Comparison of ENCODE assay signal across 1 cellular context in genomic region chr5:140710899-140711552, GRCh38.
TF ChIP-seq lines count a peak whose summit lies in the region.

No MANE protein-coding gene starts in this region.

TF ChIP-seq in K562, 482 proteins besides CTCF, POLR2A, EP300 and RAD21 (continued from another document and continues in another):
- TF ChIP-seq ETS1 (conservative IDR thresholded peaks at IDR 0.05; ENCODE audit: control insufficient read depth, low read depth, low read length), result peak; percentile 95
- no peak for TF ChIP-seq EZH2 (IDR thresholded peaks at IDR 0.05; ENCODE audit: borderline replicate concordance, low read depth, low read length)
- peak; percentile 54; the same call in 1 of the 2 replicates for TF ChIP-seq NFATC3 (IDR thresholded peaks at IDR 0.05)
- peak; percentile 84; the same call in 1 of the 2 replicates for TF ChIP-seq ZNF197 (CRISPR knock-in tag; IDR thresholded peaks at IDR 0.05; ENCODE audit: low read depth)
- peak; percentile 44; the same call in 1 of the 2 replicates for TF ChIP-seq ZBTB33 (CRISPR knock-in tag; IDR thresholded peaks at IDR 0.05)
- TF ChIP-seq DPF2 (IDR thresholded peaks at IDR 0.05), result peak; percentile 89
- TF ChIP-seq E2F6 (IDR thresholded peaks at IDR 0.05; ENCODE audit: borderline replicate concordance in 1 of 2, extremely low read depth in 1 of 2, insufficient read depth in 1 of 2, insufficient read length in 1 of 2, low read depth in 1 of 2, low read length in 1 of 2, poor library complexity in 1 of 2, severe bottlenecking in 1 of 2), result peak in 1 of 2 experiments; percentile 9
- TF ChIP-seq PHF20 (IDR thresholded peaks at IDR 0.05; ENCODE audit: partially characterized antibody), result peak; percentile 48
- no peak for TF ChIP-seq CHAMP1 (IDR thresholded peaks at IDR 0.05)
- no peak for TF ChIP-seq PRMT5 (CRISPR knock-in tag; IDR thresholded peaks at IDR 0.05)
- peak; percentile 81 for TF ChIP-seq ESRRA (IDR thresholded peaks at IDR 0.05; ENCODE audit: borderline replicate concordance, low read depth)
- TF ChIP-seq NFE2L1 (tag; IDR thresholded peaks at IDR 0.05; ENCODE audit: borderline replicate concordance, low read depth), result peak; percentile 76
- 0 out of 2 replicates have a peak, but pooled peaks have one; percentile 17 for TF ChIP-seq E2F5 (CRISPR knock-in tag; IDR thresholded peaks at IDR 0.05)
- no peak for TF ChIP-seq ATF1 (CRISPR knock-in tag; IDR thresholded peaks at IDR 0.05)
- TF ChIP-seq ATF1 (tag; IDR thresholded peaks at IDR 0.05), result peak; percentile 98
- peak; percentile 39 for TF ChIP-seq GABPA (tag; conservative IDR thresholded peaks at IDR 0.05; ENCODE audit: low read depth)
- no peak for TF ChIP-seq ZNF165 (CRISPR knock-in tag; IDR thresholded peaks at IDR 0.05; ENCODE audit: borderline replicate concordance)
- TF ChIP-seq TAL1 (IDR thresholded peaks at IDR 0.05), result 0 out of 2 replicates have a peak, but pooled peaks have one; percentile 4
- peak; percentile 99 for TF ChIP-seq ZEB2 (IDR thresholded peaks at IDR 0.05)
- peak; percentile 82 for TF ChIP-seq TEAD4 (IDR thresholded peaks at IDR 0.05; ENCODE audit: low read length)
- no peak for TF ChIP-seq TEAD4 (CRISPR knock-in tag; IDR thresholded peaks at IDR 0.05; ENCODE audit: borderline replicate concordance)
- TF ChIP-seq POLR2G (IDR thresholded peaks at IDR 0.05; ENCODE audit: low read depth, low read length), result peak; percentile 53; the same call in 1 of the 2 replicates
- TF ChIP-seq POLR3A (IDR thresholded peaks at IDR 0.05; ENCODE audit: borderline replicate concordance, extremely low read depth, insufficient read depth, insufficient read length), result peak; percentile 99
- peak; percentile 91 for TF ChIP-seq JUN (IDR thresholded peaks at IDR 0.05; ENCODE audit: borderline replicate concordance, low read depth, low read length)
- TF ChIP-seq JUN (CRISPR knock-in tag; IDR thresholded peaks at IDR 0.05; ENCODE audit: borderline replicate concordance), result no peak
- TF ChIP-seq SMARCA4 (IDR thresholded peaks at IDR 0.05), result peak; percentile 80
- TF ChIP-seq ZNF407 (IDR thresholded peaks at IDR 0.05; ENCODE audit: low read depth), result peak; percentile 77
- peak; percentile 82 for TF ChIP-seq ARID1B (IDR thresholded peaks at IDR 0.05)
- peak in 1 of 2 experiments; percentile 54; a peak in 2 of 4 replicates for TF ChIP-seq ETV6 (IDR thresholded peaks at IDR 0.05; ENCODE audit: borderline replicate concordance in 1 of 2, low read depth in 2 of 2, low read length in 1 of 2)
- TF ChIP-seq ETV6 (CRISPR knock-in tag; IDR thresholded peaks at IDR 0.05; ENCODE audit: borderline replicate concordance), result no peak
- no peak for TF ChIP-seq MEF2D (tag; conservative IDR thresholded peaks at IDR 0.05; ENCODE audit: low read depth)
- no peak for TF ChIP-seq ZNF445 (CRISPR knock-in tag; IDR thresholded peaks at IDR 0.05; ENCODE audit: low read depth)
- TF ChIP-seq MYNN (IDR thresholded peaks at IDR 0.05), result 0 out of 2 replicates have a peak, but pooled peaks have one; percentile 52
- TF ChIP-seq MYNN (CRISPR knock-in tag; IDR thresholded peaks at IDR 0.05), result no peak
- TF ChIP-seq E2F1 (CRISPR knock-in tag; IDR thresholded peaks at IDR 0.05), result peak; percentile 80
- TF ChIP-seq BDP1 (IDR thresholded peaks at IDR 0.05; ENCODE audit: insufficient read depth, insufficient read length), result peak; percentile 78
- no peak for TF ChIP-seq NEUROD1 (IDR thresholded peaks at IDR 0.05; ENCODE audit: borderline replicate concordance, low read depth, low read length, partially characterized antibody)
- no peak for TF ChIP-seq ZC3H11A (IDR thresholded peaks at IDR 0.05; ENCODE audit: low read depth, low read length)
- TF ChIP-seq SUPT5H (IDR thresholded peaks at IDR 0.05), result peak; percentile 74
- no peak for TF ChIP-seq HDGF (IDR thresholded peaks at IDR 0.05)
- TF ChIP-seq LCOR (CRISPR knock-in tag; IDR thresholded peaks at IDR 0.05), result peak; percentile 76; the same call in 1 of the 2 replicates
- TF ChIP-seq ZNF24 (IDR thresholded peaks at IDR 0.05), result 0 out of 2 replicates have a peak, but pooled peaks have one; percentile 11
- TF ChIP-seq ZBTB17 (CRISPR knock-in tag; IDR thresholded peaks at IDR 0.05), result no peak
- TF ChIP-seq TOE1 (IDR thresholded peaks at IDR 0.05; ENCODE audit: borderline replicate concordance), result peak; percentile 44; the same call in 1 of the 2 replicates
- TF ChIP-seq TOE1 (CRISPR knock-in tag; IDR thresholded peaks at IDR 0.05; ENCODE audit: borderline replicate concordance, low read depth), result no peak
- peak; percentile 53; the same call in 1 of the 2 replicates for TF ChIP-seq HDAC2 (IDR thresholded peaks at IDR 0.05)
- peak; percentile 63 for TF ChIP-seq BHLHE40 (IDR thresholded peaks at IDR 0.05; ENCODE audit: low read length)
- peak in 1 of 2 experiments; percentile 66; a peak in 3 of 4 replicates for TF ChIP-seq KDM1A (IDR thresholded peaks at IDR 0.05)
